ENCODE assay signal across 15 cellular contexts in the genomic region with DNA sequence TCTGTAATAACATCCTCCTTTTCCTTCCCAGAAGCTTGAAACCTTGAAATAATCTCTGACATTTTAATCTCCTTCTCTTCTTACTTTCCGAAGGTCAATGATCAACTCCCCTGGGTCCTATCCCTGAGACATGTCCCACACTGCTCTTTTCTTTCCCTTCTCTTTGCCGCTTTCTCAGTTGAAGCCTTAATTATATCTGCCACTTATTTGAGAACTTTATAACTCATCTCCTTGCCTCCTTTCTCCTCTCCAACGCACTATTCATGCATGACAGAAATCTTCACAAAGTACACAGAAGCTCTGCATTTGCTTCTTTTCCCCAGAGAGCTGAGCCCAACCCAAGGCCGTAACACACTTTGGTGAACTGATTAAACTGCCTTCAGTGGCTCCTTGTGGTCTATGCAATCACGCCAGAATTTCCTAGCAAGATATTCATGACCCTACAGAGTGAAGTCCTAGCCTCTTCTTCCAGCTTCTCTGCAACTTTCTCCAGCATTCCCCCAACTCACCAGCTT. TPM values are rescaled to one million over a fixed set of nuclear protein-coding genes. Genes with fewer than 3 reads are reported as not detected.
DNase-seq lines count a peak whose midpoint lies in the region; ATAC-seq and TF ChIP-seq lines count a peak whose summit lies in the region.
"Had no signal": no experiment of that assay in that cellular context is flagged by ENCODE, and none has a peak within 500 bp of the region (broad histone marks: within the 10 kb centered on the region; RNA-seq: fewer than 3 reads in every experiment).

No MANE protein-coding gene starts in this region.

- no peaks in the 10 kb centered on the region for H3F3A ChIP-seq in neural cell (ENCODE audit: insufficient read depth, low read length, poor library complexity, severe bottlenecking)
- H3F3A ChIP-seq in GM23248 (ENCODE audit: insufficient read depth), result no peaks in the 10 kb centered on the region

- H3K9me3 ChIP-seq in HEK293 (ENCODE audit: control insufficient read depth, insufficient read depth, low read depth, low read length) (no peaks in the 10 kb centered on the region), neural cell (ENCODE audit: low read length) (no peaks in the 10 kb centered on the region), GM23248 (ENCODE audit: low read depth) (no peaks in the 10 kb centered on the region), hepatocyte (ENCODE audit: low read depth) (no peaks in the 10 kb centered on the region)
- H3K9me3 ChIP-seq: A549, BE2C, Caco-2, HAP-1 had no signal

- in situ Hi-C loops in GM23248 (cut with MboI), result no loop called here

- CTCF ChIA-PET in HEK293 (lab: Yijun Ruan, JAX), result interaction anchor here (0.6 kb wide), 1 partner anchor 26 kb away, joined by 3 read pairs; no protein-coding TSS in a partner anchor

- no peak for ATAC-seq in GM18505 (IDR thresholded peaks at IDR 0.05; ENCODE audit: unreplicated experiment)
- ATAC-seq: A549 had no signal

- H2AFZ ChIP-seq in neural cell (ENCODE audit: low read depth, low read length) (no peak overlapping the region), GM23248 (no peak overlapping the region), hepatocyte (no peak overlapping the region)

- TF ChIP-seq RAD21 in neural cell (conservative IDR thresholded peaks at IDR 0.05), result no peak

- peak; percentile 13 for TF ChIP-seq EP300 in neural cell (conservative IDR thresholded peaks at IDR 0.05; ENCODE audit: poor library complexity, severe bottlenecking)

- DNase-seq in NCI-H82 (lab: John Stamatoyannopoulos, UW) (peak; percentile 29), GM23248 (no peak), hepatocyte (ENCODE audit: low spot score) (no peak)
- DNase-seq: BE2C; Caco-2; CD8-positive, alpha-beta memory T cell; DND-41; GDM1; HFFc6 had no signal

- H3K27me3 ChIP-seq in neural cell (ENCODE audit: insufficient read depth, low read depth, low read length) (no peaks in the 10 kb centered on the region), GM23248 (replicated peaks; ENCODE audit: insufficient read depth) (peaks cover 17% of the 10 kb centered on the region), hepatocyte (peaks cover 12% of the 10 kb centered on the region)

- H3K4me2 ChIP-seq in neural cell (ENCODE audit: low read length) (no peak overlapping the region), GM23248 (ENCODE audit: unreplicated experiment) (no peak overlapping the region), hepatocyte (no peak overlapping the region)
- H3K4me2 ChIP-seq: A549 had no signal

- no peak for TF ChIP-seq POLR2A in GM18505 (IDR thresholded peaks at IDR 0.05; ENCODE audit: borderline replicate concordance, extremely low read depth, insufficient read depth, insufficient read length)

- TF ChIP-seq CTCF in HEK293 (tag by site-specific recombination; IDR thresholded peaks at IDR 0.05) (no peak), neural cell (IDR thresholded peaks at IDR 0.05; ENCODE audit: poor library complexity, severe bottlenecking) (no peak), hepatocyte (IDR thresholded peaks at IDR 0.05; ENCODE audit: poor library complexity) (no peak)

- H3K36me3 ChIP-seq in HEK293 (ENCODE audit: control insufficient read depth in 2 of 2, insufficient read depth in 1 of 2, low read length in 2 of 2) (no peaks in the 10 kb centered on the region), neural cell (ENCODE audit: insufficient read depth, low read length) (no peaks in the 10 kb centered on the region), GM23248 (ENCODE audit: low read depth) (no peaks in the 10 kb centered on the region), hepatocyte (replicated peaks; ENCODE audit: insufficient read depth, low read depth) (no peaks in the 10 kb centered on the region)
- H3K36me3 ChIP-seq: BE2C, HAP-1 had no signal

- H3K4me3 ChIP-seq in HEK293 (ENCODE audit: low read depth, low read length) (no peak overlapping the region), neural cell (ENCODE audit: low read length) (no peak overlapping the region), GM23248 (no peak overlapping the region), hepatocyte (no peak overlapping the region)
- H3K4me3 ChIP-seq: A549, HAP-1 had no signal

- POLR2A ChIA-PET in HEK293 (lab: Yijun Ruan, JAX), result no interaction called here

- H3K9ac ChIP-seq in neural cell (ENCODE audit: low read length) (no peak overlapping the region), GM23248 (no peak overlapping the region)

- no peak overlapping the region for H3K27ac ChIP-seq in HEK293 (ENCODE audit: extremely low read depth, low read depth, low read length)
- no peak overlapping the region for H3K27ac ChIP-seq in neural cell (ENCODE audit: low read length)
- H3K27ac ChIP-seq in GM23248, result no peak overlapping the region
- no peak overlapping the region for H3K27ac ChIP-seq in hepatocyte
- H3K27ac ChIP-seq: A549, HL-60 had no signal

- no peaks in the 10 kb centered on the region for H4K20me1 ChIP-seq in neural cell (ENCODE audit: insufficient read depth)
- H4K20me1 ChIP-seq in GM23248 (ENCODE audit: insufficient read depth), result no peaks in the 10 kb centered on the region
- H4K20me1 ChIP-seq in hepatocyte (ENCODE audit: insufficient read depth, poor library complexity, severe bottlenecking), result no peaks in the 10 kb centered on the region

- no peaks in the 10 kb centered on the region for H3K9me2 ChIP-seq in neural cell (ENCODE audit: insufficient read depth, low read length)
- H3K9me2 ChIP-seq in GM23248 (ENCODE audit: insufficient read depth), result no peaks in the 10 kb centered on the region
- H3K9me2 ChIP-seq in hepatocyte (replicated peaks; ENCODE audit: insufficient read depth), result no peaks in the 10 kb centered on the region

- H3K4me1 ChIP-seq in HEK293 (ENCODE audit: control insufficient read depth, insufficient read depth, low read length), result no peaks in the 10 kb centered on the region
- peaks cover 5% of the 10 kb centered on the region; the same call in 1 of the 2 replicates for H3K4me1 ChIP-seq in GM23248 (ENCODE audit: insufficient read depth)
- no peaks in the 10 kb centered on the region for H3K4me1 ChIP-seq in hepatocyte (ENCODE audit: insufficient read depth)
- H3K4me1 ChIP-seq: A549, BE2C, Caco-2, HAP-1 had no signal

- WGBS in GM23248 (ENCODE audit: low coverage in 1 of 2, low lambda C conversion rate in 2 of 2, missing lambda C conversion rate in 2 of 2), 2 experiments, result 58 to 63% methylated on average over 5 of the region's 5 CpGs
- 77% methylated on average over 5 of the region's 5 CpGs for WGBS in hepatocyte (ENCODE audit: low lambda C conversion rate, missing lambda C conversion rate)

- H3K79me2 ChIP-seq in neural cell (replicated peaks; ENCODE audit: insufficient read depth, low read length) (no peaks in the 10 kb centered on the region), GM23248 (ENCODE audit: insufficient read depth) (no peaks in the 10 kb centered on the region), hepatocyte (no peaks in the 10 kb centered on the region)

TF ChIP-seq in HEK293, 187 proteins besides CTCF, POLR2A, EP300 and RAD21 (continues in another document):
- TF ChIP-seq ZNF404 (tag by site-specific recombination; IDR thresholded peaks at IDR 0.05), result no peak
- no peak for TF ChIP-seq ZNF555 (tag by site-specific recombination; conservative IDR thresholded peaks at IDR 0.05)
- TF ChIP-seq, protein P1, sequence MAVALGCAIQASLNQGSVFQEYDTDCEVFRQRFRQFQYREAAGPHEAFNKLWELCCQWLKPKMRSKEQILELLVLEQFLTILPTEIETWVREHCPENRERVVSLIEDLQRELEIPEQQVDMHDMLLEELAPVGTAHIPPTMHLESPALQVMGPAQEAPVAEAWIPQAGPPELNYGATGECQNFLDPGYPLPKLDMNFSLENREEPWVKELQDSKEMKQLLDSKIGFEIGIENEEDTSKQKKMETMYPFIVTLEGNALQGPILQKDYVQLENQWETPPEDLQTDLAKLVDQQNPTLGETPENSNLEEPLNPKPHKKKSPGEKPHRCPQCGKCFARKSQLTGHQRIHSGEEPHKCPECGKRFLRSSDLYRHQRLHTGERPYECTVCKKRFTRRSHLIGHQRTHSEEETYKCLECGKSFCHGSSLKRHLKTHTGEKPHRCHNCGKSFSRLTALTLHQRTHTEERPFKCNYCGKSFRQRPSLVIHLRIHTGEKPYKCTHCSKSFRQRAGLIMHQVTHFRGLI (tag by site-specific recombination; IDR thresholded peaks at IDR 0.05), result 0 out of 2 replicates have a peak, but pooled peaks have one; percentile 25
- peak; percentile 9; the same call in 1 of the 2 replicates for TF ChIP-seq FEZF1 (tag by site-specific recombination; IDR thresholded peaks at IDR 0.05)

TF ChIP-seq in neural cell, 6 proteins besides CTCF, POLR2A, EP300 and RAD21 (continues in another document):
- TF ChIP-seq TAF1 (IDR thresholded peaks at IDR 0.05; ENCODE audit: low read depth) (no peak), POLR2AphosphoS5 (IDR thresholded peaks at IDR 0.05) (no peak), EZH2 (IDR thresholded peaks at IDR 0.05; ENCODE audit: borderline replicate concordance, insufficient read depth, low read length, poor library complexity, severe bottlenecking) (no peak), SMC3 (conservative IDR thresholded peaks at IDR 0.05; ENCODE audit: poor library complexity) (no peak)

RNA-seq across cellular contexts. Expression of a gene that starts 9.2 kb away (rescaled TPM):
- polyA plus RNA-seq in neural cell, result 44.5 and 49.1 TPM in 2 replicates
- polyA minus RNA-seq in neural cell, result 55.5 and 67.1 TPM in 2 replicates
- total RNA-seq in GM23248 (2014; rRNA removed; shearing (Covaris generic)), result 19.2 and 19.9 TPM in 2 replicates
- polyA plus RNA-seq in GM23248 (2016; fragmentation: Nextera tagmentation; extraction: Ambion mirVana), result 13.5 and 14.7 TPM in 2 replicates
- 15.5 and 17.8 TPM in 2 replicates for total RNA-seq in hepatocyte
- 10.1 and 10.4 TPM in 2 replicates for polyA plus RNA-seq in hepatocyte
- total RNA-seq: Caco-2 had no signal
- polyA plus RNA-seq: CD8-positive, alpha-beta memory T cell had no signal
